ENCODE assay signal across 1 cellular context in the genomic region with DNA sequence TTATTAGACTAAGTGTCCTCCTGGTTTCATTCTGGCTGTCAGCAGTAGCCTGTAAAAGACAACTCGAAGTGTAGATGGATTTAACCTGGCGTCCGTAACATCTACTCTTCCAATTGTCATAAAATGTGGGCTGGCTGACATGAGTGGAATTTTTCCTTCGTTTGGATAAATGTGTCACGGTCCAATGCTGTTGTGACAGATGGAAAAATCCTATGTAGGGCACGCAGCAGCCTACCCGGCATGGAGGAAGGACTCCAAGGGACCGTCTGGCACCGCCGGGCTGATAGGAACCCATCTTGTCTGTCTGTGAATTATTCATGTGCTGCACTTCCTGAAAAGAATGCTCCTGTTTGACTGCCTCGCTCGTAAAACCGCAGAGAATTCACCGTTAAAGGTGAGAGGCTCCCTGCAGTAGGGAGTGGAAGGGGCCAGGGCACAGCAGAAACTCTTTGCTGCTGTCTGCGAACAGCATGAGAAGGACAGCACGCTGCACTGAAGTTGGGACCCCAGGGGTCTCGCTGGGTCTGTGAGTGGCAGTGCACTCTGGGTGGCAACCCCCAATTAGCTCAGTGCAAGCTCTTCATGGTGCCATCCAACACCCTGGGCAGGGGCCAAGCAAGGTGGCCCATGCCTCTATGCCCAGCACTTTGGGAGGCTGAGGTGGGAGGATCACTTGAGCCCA.
TF ChIP-seq lines count a peak whose summit lies in the region.

No MANE protein-coding gene starts in this region.

TF ChIP-seq in H1, 55 proteins besides CTCF, POLR2A, EP300 and RAD21:
- TF ChIP-seq CREB1 (IDR thresholded peaks at IDR 0.05) (no peak), SIX5 (IDR thresholded peaks at IDR 0.05; ENCODE audit: low read depth, low read length) (no peak)
- TF ChIP-seq, protein P1, sequence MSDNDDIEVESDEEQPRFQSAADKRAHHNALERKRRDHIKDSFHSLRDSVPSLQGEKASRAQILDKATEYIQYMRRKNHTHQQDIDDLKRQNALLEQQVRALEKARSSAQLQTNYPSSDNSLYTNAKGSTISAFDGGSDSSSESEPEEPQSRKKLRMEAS (IDR thresholded peaks at IDR 0.05) = no peak
